Comparison of ENCODE assay signal across 8 cellular contexts in the genomic region with DNA sequence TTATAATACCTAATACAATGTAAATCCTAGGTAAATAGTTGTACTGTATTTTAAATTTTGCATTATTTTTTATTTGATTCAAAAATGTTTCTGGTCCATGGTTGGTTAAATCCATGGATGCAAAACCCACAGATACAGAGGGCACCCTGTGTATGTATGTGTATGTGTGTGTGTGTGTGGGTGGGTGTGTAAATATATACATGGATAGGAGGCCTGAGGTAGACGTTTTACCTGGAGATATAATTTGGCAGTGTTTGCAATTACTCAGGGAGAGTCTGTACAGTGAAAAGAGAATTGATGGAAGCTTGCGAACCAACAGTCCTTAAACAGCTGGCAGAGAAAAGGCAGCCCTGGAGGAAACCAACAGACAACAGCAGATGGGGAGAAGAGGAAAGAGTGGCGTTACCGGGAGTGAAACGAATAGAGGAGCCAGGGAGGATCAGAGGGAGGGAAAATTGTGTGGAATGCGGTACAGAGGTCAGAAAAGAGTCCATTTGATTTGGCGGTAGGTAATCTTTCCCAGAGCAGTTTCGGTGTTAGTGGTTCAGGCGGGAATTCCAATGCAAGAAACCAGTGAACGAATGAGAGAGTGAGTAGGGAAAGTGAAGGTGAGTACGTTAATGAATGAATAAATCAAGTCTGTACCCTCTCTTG. TPM values are rescaled to one million over a fixed set of nuclear protein-coding genes. Genes with fewer than 3 reads are reported as not detected.
DNase-seq lines count a peak whose midpoint lies in the region; ATAC-seq lines count a peak whose summit lies in the region.

No MANE protein-coding gene starts in this region.

- peak; percentile 1 for ATAC-seq in activated naive CD8-positive, alpha-beta T cell treated with anti-CD3 and anti-CD28 coated beads, Interleukin-2, amount 50 U/mL, for 24 hours
- no peak for ATAC-seq in HG02870 (IDR thresholded peaks at IDR 0.05; ENCODE audit: unreplicated experiment)

- WGBS in iPS DF 6.9 (ENCODE audit: insufficient coverage, insufficient read length): no CpG with 5 or more reads among the region's 11 CpGs

- peak overlapping the region; percentile 99 for H3K4me3 Mint-ChIP-seq in activated naive CD8-positive, alpha-beta T cell treated with anti-CD3 and anti-CD28 coated beads, Interleukin-2, amount 50 U/mL, for 24 hours

- H3K27me3 ChIP-seq in iPS DF 6.9 (ENCODE audit: control insufficient read depth, insufficient read depth, low read length) (no peaks in the 10 kb centered on the region), skeletal muscle tissue (ENCODE audit: control insufficient read depth in 3 of 3, insufficient read depth in 3 of 3, low read length in 3 of 3) (no peaks in the 10 kb centered on the region)

- H3K27ac ChIP-seq in iPS DF 6.9 (ENCODE audit: low read length) (no peak overlapping the region), skeletal muscle tissue (ENCODE audit: low read depth, low read length) (peak overlapping the region; percentile 87)

- DNase-seq in GM03348 (ENCODE audit: low spot score): peak; percentile 50
- DNase-seq in NCI-H1105 (lab: John Stamatoyannopoulos, UW): peak; percentile 26
- DNase-seq in activated naive CD8-positive, alpha-beta T cell treated with anti-CD3 and anti-CD28 coated beads, Interleukin-2, amount 50 U/mL, for 24 hours: no peak
- DNase-seq in iPS DF 6.9 (ENCODE audit: low read depth, low spot score): no peak
- DNase-seq in central memory CD4-positive, alpha-beta T cell: no peak
- DNase-seq in 8988T: no peak

- H3K27ac Mint-ChIP-seq in activated naive CD8-positive, alpha-beta T cell treated with anti-CD3 and anti-CD28 coated beads, Interleukin-2, amount 50 U/mL, for 24 hours: peak overlapping the region; percentile 98

- H3K4me3 ChIP-seq in iPS DF 6.9 (ENCODE audit: low read length) (peak overlapping the region; percentile 71; the same call in 1 of the 2 replicates), skeletal muscle tissue (ENCODE audit: low read length in 3 of 3) (peak overlapping the region; percentile 77 to 97 (median 93))

- H3K4me1 Mint-ChIP-seq in activated naive CD8-positive, alpha-beta T cell treated with anti-CD3 and anti-CD28 coated beads, Interleukin-2, amount 50 U/mL, for 24 hours: peaks cover 49% of the 10 kb centered on the region

- peak overlapping the region; percentile 91 to 95 (median 94) for H3K9ac ChIP-seq in skeletal muscle tissue (ENCODE audit: low read depth in 1 of 3, low read length in 3 of 3)

- H3K4me1 ChIP-seq in iPS DF 6.9 (ENCODE audit: control insufficient read depth, insufficient read depth, low read length) (no peaks in the 10 kb centered on the region; the same call in 1 of the 2 replicates), skeletal muscle tissue (ENCODE audit: control insufficient read depth in 3 of 3, insufficient read depth in 3 of 3, low read length in 3 of 3) (peaks cover 17 to 30% (median 18%) of the 10 kb centered on the region in 3 donors)

- H3K36me3 ChIP-seq in iPS DF 6.9 (ENCODE audit: control insufficient read depth, insufficient read depth, low read length) (no peaks in the 10 kb centered on the region), skeletal muscle tissue (ENCODE audit: control insufficient read depth in 3 of 3, insufficient read depth in 3 of 3, low read length in 3 of 3) (peaks cover 0 to 3% (median 0%) of the 10 kb centered on the region in 3 donors)

- H3K9me3 ChIP-seq in iPS DF 6.9 (ENCODE audit: control insufficient read depth, insufficient read depth, low read length): no peaks in the 10 kb centered on the region
- no peaks in the 10 kb centered on the region for H3K9me3 ChIP-seq in skeletal muscle tissue (ENCODE audit: control insufficient read depth in 3 of 3, low read length in 3 of 3)

- peaks cover 2% of the 10 kb centered on the region for H3K27me3 Mint-ChIP-seq in activated naive CD8-positive, alpha-beta T cell treated with anti-CD3 and anti-CD28 coated beads, Interleukin-2, amount 50 U/mL, for 24 hours

- peaks cover 30% of the 10 kb centered on the region for H3K36me3 Mint-ChIP-seq in activated naive CD8-positive, alpha-beta T cell treated with anti-CD3 and anti-CD28 coated beads, Interleukin-2, amount 50 U/mL, for 24 hours (ENCODE audit: low read depth)

- H3K9me3 Mint-ChIP-seq in activated naive CD8-positive, alpha-beta T cell treated with anti-CD3 and anti-CD28 coated beads, Interleukin-2, amount 50 U/mL, for 24 hours: peaks cover 4% of the 10 kb centered on the region

RNA-seq across cellular contexts. Expression of a gene that starts 47.9 kb away (rescaled TPM):
- 23.5 TPM for total RNA-seq in skeletal muscle tissue

Comparison
In these comparisons a context has a peak if more than half of its experiments do, and no peak if none do; other contexts are left out.
1. DNase-seq: peak in GM03348 (single experiment) and NCI-H1105 (single experiment); none in activated naive CD8-positive, alpha-beta T cell treated with anti-CD3 and anti-CD28 coated beads, Interleukin-2, amount 50 U/mL, for 24 hours (single experiment), iPS DF 6.9 (single experiment), central memory CD4-positive, alpha-beta T cell (single experiment) and 8988T (single experiment).